Comparison of ENCODE assay signal across 9 cellular contexts in genomic region chr13:23621316-23621645, GRCh38. TPM values are rescaled to one million over a fixed set of nuclear protein-coding genes. Genes with fewer than 3 reads are reported as not detected.
DNase-seq lines count a peak whose midpoint lies in the region; ATAC-seq and TF ChIP-seq lines count a peak whose summit lies in the region.
"Had no signal": no experiment of that assay in that cellular context is flagged by ENCODE, and none has a peak within 500 bp of the region (broad histone marks: within the 10 kb centered on the region; RNA-seq: fewer than 3 reads in every experiment).

No MANE protein-coding gene starts in this region.

- no TSS peak for BruUV-seq in HCT116 (replicated peaks; lab: Mats Ljungman, UMichigan)

- H3K27me3 ChIP-seq in HCT116 (ENCODE audit: insufficient read depth, low read length) = no peaks in the 10 kb centered on the region
- H3K27me3 ChIP-seq in mesendoderm (ENCODE audit: insufficient read depth, low read length, poor library complexity) = no peaks in the 10 kb centered on the region

- RAD21 ChIA-PET in HCT116 (lab: Charles Lee; ENCODE audit: low non-redundant PET in 1 of 2, low total read pairs in 2 of 2, uncharacterized antibody in 2 of 2, unreplicated experiment in 2 of 2) = no interaction called here

- H3K4me1 Mint-ChIP-seq in activated T-helper 1 cell treated with anti-CD3 and anti-CD28 coated beads, Interleukin-12 subunit alpha, Interleukin-12 subunit beta, Interleukin-2, Interleukin-4 antibody, amounts not matched to agents 30 ng/mL and 10 ng/mL and 1 ng/mL, durations not matched to agents 14 hours and 24 hours and 36 hours (ENCODE audit: low read depth) = no peaks in the 10 kb centered on the region

- no peak overlapping the region for H2AK5ac ChIP-seq in mesendoderm (ENCODE audit: low read length)

- H2BK15ac ChIP-seq in mesendoderm (replicated peaks; ENCODE audit: low read depth) = no peak overlapping the region

- H3K27ac ChIP-seq in HCT116 (ENCODE audit: low read depth, low read length) = no peak overlapping the region
- H3K27ac ChIP-seq in mesendoderm (ENCODE audit: low read depth, low read length) = no peak overlapping the region

- no peak overlapping the region for H3K4me3 ChIP-seq in HCT116 (replicated peaks in 1 of 2; ENCODE audit: low read depth in 1 of 2, low read length in 2 of 2)
- H3K4me3 ChIP-seq in mesendoderm (ENCODE audit: low read length) = no peak overlapping the region

- no peaks in the 10 kb centered on the region for H3K36me3 Mint-ChIP-seq in activated T-helper 1 cell treated with anti-CD3 and anti-CD28 coated beads, Interleukin-12 subunit alpha, Interleukin-12 subunit beta, Interleukin-2, Interleukin-4 antibody, amounts not matched to agents 30 ng/mL and 10 ng/mL and 1 ng/mL, durations not matched to agents 14 hours and 24 hours and 36 hours (ENCODE audit: low read depth)

- H3K23ac ChIP-seq in mesendoderm (ENCODE audit: low read length) = no peak overlapping the region

- no peaks in the 10 kb centered on the region for H3K9me2 ChIP-seq in HCT116 (ENCODE audit: insufficient read depth)

- no peaks in the 10 kb centered on the region for H4K20me1 ChIP-seq in HCT116 (ENCODE audit: insufficient read depth)

- H3K4me2 ChIP-seq in HCT116 (ENCODE audit: low read length) (no peak overlapping the region), mesendoderm (ENCODE audit: low read length) (no peak overlapping the region)

- ATAC-seq in HCT116 = peak; percentile 40; the same call in 1 of the 2 replicates

- H3K27me3 Mint-ChIP-seq in activated T-helper 1 cell treated with anti-CD3 and anti-CD28 coated beads, Interleukin-12 subunit alpha, Interleukin-12 subunit beta, Interleukin-2, Interleukin-4 antibody, amounts not matched to agents 30 ng/mL and 10 ng/mL and 1 ng/mL, durations not matched to agents 14 hours and 24 hours and 36 hours (ENCODE audit: insufficient read depth) = no peaks in the 10 kb centered on the region
- H3K27me3 Mint-ChIP-seq: stimulated activated naive CD8-positive, alpha-beta T cell treated with anti-CD3 and anti-CD28 coated beads, Interleukin-15, Interleukin-2, amounts not matched to agents 100 ng/mL and 50 ng/mL, for 24 hours had no signal

- H2BK120ac ChIP-seq in mesendoderm (ENCODE audit: low read depth, low read length) = no peak overlapping the region

- H3K79me1 ChIP-seq in mesendoderm (ENCODE audit: low read length) = no peaks in the 10 kb centered on the region

- H2BK5ac ChIP-seq in mesendoderm (ENCODE audit: low read length) = no peak overlapping the region

- no peak overlapping the region for H2AFZ ChIP-seq in HCT116 (ENCODE audit: low read depth, low read length, poor library complexity, severe bottlenecking)

- H3K18ac ChIP-seq in mesendoderm (ENCODE audit: low read length) = no peak overlapping the region

- no peak overlapping the region for H3K27ac Mint-ChIP-seq in activated T-helper 1 cell treated with anti-CD3 and anti-CD28 coated beads, Interleukin-12 subunit alpha, Interleukin-12 subunit beta, Interleukin-2, Interleukin-4 antibody, amounts not matched to agents 30 ng/mL and 10 ng/mL and 1 ng/mL, durations not matched to agents 14 hours and 24 hours and 36 hours
- H3K27ac Mint-ChIP-seq: stimulated activated naive CD8-positive, alpha-beta T cell treated with anti-CD3 and anti-CD28 coated beads, Interleukin-15, Interleukin-2, amounts not matched to agents 100 ng/mL and 50 ng/mL, for 24 hours had no signal

- H3K9ac ChIP-seq in HCT116 (ENCODE audit: low read length) (no peak overlapping the region), mesendoderm (ENCODE audit: low read length) (no peak overlapping the region)

- no peaks in the 10 kb centered on the region for H3K79me2 ChIP-seq in HCT116 (ENCODE audit: insufficient read depth, low read length)
- no peaks in the 10 kb centered on the region for H3K79me2 ChIP-seq in mesendoderm (ENCODE audit: control insufficient read depth, insufficient read depth, low read length)

- no peak overlapping the region for H4K5ac ChIP-seq in mesendoderm (ENCODE audit: low read length)

- WGBS in mesendoderm (ENCODE audit: extremely low coverage, insufficient coverage, low lambda C conversion rate) = no CpG with 5 or more reads among the region's 2 CpGs

- TF ChIP-seq CTCF in HCT116 (IDR thresholded peaks at IDR 0.05 in 2 of 3, conservative IDR thresholded peaks at IDR 0.05 in 1 of 3; ENCODE audit: borderline replicate concordance in 1 of 3, insufficient read depth in 1 of 3, low read depth in 2 of 3, low read length in 2 of 3) = no peak

- H3K4me1 ChIP-seq in HCT116 (ENCODE audit: control insufficient read depth in 1 of 2, insufficient read depth in 2 of 2, low read length in 2 of 2) (peaks cover 0 to 11% of the 10 kb centered on the region in 2 experiments; a peak in 1 of 4 replicates), mesendoderm (ENCODE audit: control insufficient read depth, low read depth, low read length) (no peaks in the 10 kb centered on the region)

- intact Hi-C loops in HCT116 (cut with micrococcal nuclease) = no loop called here
- intact Hi-C loops in activated T-helper 1 cell treated with anti-CD3 and anti-CD28 coated beads, Interleukin-12 subunit alpha, Interleukin-12 subunit beta, Interleukin-2, Interleukin-4 antibody, amounts not matched to agents 30 ng/mL and 10 ng/mL and 1 ng/mL, durations not matched to agents 14 hours and 24 hours and 36 hours (cut with micrococcal nuclease) = no loop called here

- POLR2A ChIA-PET in HCT116 (lab: Charles Lee) = no interaction called here

- no peak overlapping the region for H3K4ac ChIP-seq in mesendoderm (ENCODE audit: low read depth, low read length)

- TF ChIP-seq POLR2A in HCT116 (IDR thresholded peaks at IDR 0.05; ENCODE audit: borderline replicate concordance, extremely low read depth, insufficient read depth, insufficient read length) = no peak

- CTCF ChIA-PET in HCT116 (lab: Charles Lee) = interaction anchor here (0.6 kb wide), 1 partner anchor 445 kb away, joined by 3 read pairs; no protein-coding TSS in a partner anchor

- no peak for TF ChIP-seq RAD21 in HCT116 (IDR thresholded peaks at IDR 0.05; ENCODE audit: low read depth)

- H4K8ac ChIP-seq in mesendoderm (ENCODE audit: low read depth, low read length) = no peak overlapping the region

- no peaks in the 10 kb centered on the region for H3K9me3 Mint-ChIP-seq in activated T-helper 1 cell treated with anti-CD3 and anti-CD28 coated beads, Interleukin-12 subunit alpha, Interleukin-12 subunit beta, Interleukin-2, Interleukin-4 antibody, amounts not matched to agents 30 ng/mL and 10 ng/mL and 1 ng/mL, durations not matched to agents 14 hours and 24 hours and 36 hours
- H3K9me3 Mint-ChIP-seq: stimulated activated naive CD8-positive, alpha-beta T cell treated with anti-CD3 and anti-CD28 coated beads, Interleukin-15, Interleukin-2, amounts not matched to agents 100 ng/mL and 50 ng/mL, for 24 hours had no signal

- H3K36me3 ChIP-seq in HCT116 (ENCODE audit: control insufficient read depth in 1 of 2, insufficient read depth in 2 of 2, low read length in 2 of 2) = no peaks in the 10 kb centered on the region
- H3K36me3 ChIP-seq in mesendoderm (ENCODE audit: control insufficient read depth, insufficient read depth, low read length) = no peaks in the 10 kb centered on the region

- no peak overlapping the region for H3K56ac ChIP-seq in mesendoderm (ENCODE audit: low read length)

- H3K9me3 ChIP-seq in HCT116 (ENCODE audit: control insufficient read depth in 1 of 2, insufficient read depth in 1 of 2, low read depth in 1 of 2, low read length in 2 of 2) = no peaks in the 10 kb centered on the region

- peak; percentile 81 for DNase-seq in Daoy (ENCODE audit: low read depth)
- no peak for DNase-seq in HCT116 (ENCODE audit: low read depth, low spot score)
- DNase-seq in astrocyte of the hippocampus (ENCODE audit: low read depth, low spot score) = peak; percentile 84
- DNase-seq in mesendoderm = peak; percentile 92
- no peak for DNase-seq in HT-29 (ENCODE audit: low spot score)
- DNase-seq in NCI-H345 (lab: John Stamatoyannopoulos, UW) = no peak
- no peak for DNase-seq in activated T-helper 1 cell treated with anti-CD3 and anti-CD28 coated beads, Interleukin-12 subunit alpha, Interleukin-12 subunit beta, Interleukin-2, Interleukin-4 antibody, amounts not matched to agents 30 ng/mL and 10 ng/mL and 1 ng/mL, durations not matched to agents 14 hours and 24 hours and 36 hours (ENCODE audit: low spot score)
- DNase-seq in NCI-H2227 treated with DMSO at 0.1 percent for 48 hours (lab: John Stamatoyannopoulos, UW) = no peak

- no peak overlapping the region for H3K4me3 Mint-ChIP-seq in activated T-helper 1 cell treated with anti-CD3 and anti-CD28 coated beads, Interleukin-12 subunit alpha, Interleukin-12 subunit beta, Interleukin-2, Interleukin-4 antibody, amounts not matched to agents 30 ng/mL and 10 ng/mL and 1 ng/mL, durations not matched to agents 14 hours and 24 hours and 36 hours
- H3K4me3 Mint-ChIP-seq: stimulated activated naive CD8-positive, alpha-beta T cell treated with anti-CD3 and anti-CD28 coated beads, Interleukin-15, Interleukin-2, amounts not matched to agents 100 ng/mL and 50 ng/mL, for 24 hours had no signal

TF ChIP-seq in HCT116, 20 proteins besides CTCF, POLR2A, EP300 and RAD21 (continues in another document):
- no peak for TF ChIP-seq ELF1 (IDR thresholded peaks at IDR 0.05; ENCODE audit: borderline replicate concordance, low read depth)
- no peak for TF ChIP-seq CEBPB (IDR thresholded peaks at IDR 0.05; ENCODE audit: low read depth)
- no peak for TF ChIP-seq SP1 (IDR thresholded peaks at IDR 0.05; ENCODE audit: low read depth)
- no peak for TF ChIP-seq EZH2 (IDR thresholded peaks at IDR 0.05)
- no peak for TF ChIP-seq FOSL1 (IDR thresholded peaks at IDR 0.05; ENCODE audit: low read depth)
- no peak for TF ChIP-seq ATF3 (IDR thresholded peaks at IDR 0.05)
- TF ChIP-seq EGR1 (IDR thresholded peaks at IDR 0.05; ENCODE audit: low read depth) = no peak

RNA-seq across cellular contexts. Expression of gene TNFRSF19, which starts 51.1 kb away (rescaled TPM):
- total RNA-seq in Daoy (2014; rRNA removed; shearing (Covaris generic)) = 4.1 and 4.2 TPM in 2 replicates
- 1.1 TPM for total RNA-seq in HCT116 (2021; ENCODE audit: unreplicated experiment)
- 0.27 and 0.42 TPM in 2 replicates for polyA plus RNA-seq in HCT116 (2012)
- polyA plus RNA-seq in mesendoderm (2013, experiment 1 of 2) = 1.5 TPM
- 1.5 TPM for polyA plus RNA-seq in mesendoderm (2013, experiment 2 of 2)
- 0.03 TPM in 1 of 2 replicates, not detected in the other for total RNA-seq in HT-29 (2014; rRNA removed; shearing (Covaris generic))
- not detected in 2 replicates for total RNA-seq in activated T-helper 1 cell treated with anti-CD3 and anti-CD28 coated beads, Interleukin-12 subunit alpha, Interleukin-12 subunit beta, Interleukin-2, Interleukin-4 antibody, amounts not matched to agents 30 ng/mL and 10 ng/mL and 1 ng/mL, durations not matched to agents 14 hours and 24 hours and 36 hours

Comparison
In these comparisons a context has a peak if more than half of its experiments do, and no peak if none do; other contexts are left out.
1. DNase-seq: peak in Daoy (single experiment), astrocyte of the hippocampus (single experiment) and mesendoderm (single experiment); none in HCT116 (single experiment), HT-29 (single experiment), NCI-H345 (single experiment), activated T-helper 1 cell treated with anti-CD3 and anti-CD28 coated beads, Interleukin-12 subunit alpha, Interleukin-12 subunit beta, Interleukin-2, Interleukin-4 antibody, amounts not matched to agents 30 ng/mL and 10 ng/mL and 1 ng/mL, durations not matched to agents 14 hours and 24 hours and 36 hours (single experiment) and NCI-H2227 treated with DMSO at 0.1 percent for 48 hours (single experiment).